21 cellular contexts compared by ENCODE assay signal in genomic region chr19:2113436-2114211, GRCh38. TPM values are rescaled to one million over a fixed set of nuclear protein-coding genes. Genes with fewer than 3 reads are reported as not detected.
DNase-seq lines count a peak whose midpoint lies in the region; ATAC-seq and TF ChIP-seq lines count a peak whose summit lies in the region.
"Had no signal": no experiment of that assay in that cellular context is flagged by ENCODE, and none has a peak within 500 bp of the region (broad histone marks: within the 10 kb centered on the region; RNA-seq: fewer than 3 reads in every experiment).

No MANE protein-coding gene starts in this region.

- no peaks in the 10 kb centered on the region for H3K4me1 ChIP-seq in neuronal stem cell (ENCODE audit: control insufficient read depth in 2 of 2, insufficient read depth in 1 of 2, low read depth in 1 of 2, low read length in 2 of 2)
- H3K4me1 ChIP-seq: tibial artery had no signal

- no peak overlapping the region for H3K4me2 ChIP-seq in neuronal stem cell (ENCODE audit: insufficient read depth, low read length, poor library complexity, severe bottlenecking)
- H3K4me2 ChIP-seq: smooth muscle cell had no signal

- H3K36me3 ChIP-seq in neuronal stem cell (replicated peaks in 1 of 2; ENCODE audit: control insufficient read depth in 2 of 2, insufficient read depth in 2 of 2, low read length in 2 of 2) = peaks cover 89 to 99% of the 10 kb centered on the region in 2 donors

- H4K91ac ChIP-seq in neuronal stem cell (ENCODE audit: low read depth, low read length, poor library complexity) = no peak overlapping the region

- no peaks in the 10 kb centered on the region for H3K27me3 ChIP-seq in neuronal stem cell (ENCODE audit: control insufficient read depth in 3 of 3, insufficient read depth in 3 of 3, low read depth in 1 of 3, low read length in 3 of 3)
- H3K27me3 ChIP-seq: heart right ventricle, tibial artery had no signal

- H3K9ac ChIP-seq in neuronal stem cell (ENCODE audit: low read depth, low read length, poor library complexity) = no peak overlapping the region

- no peak overlapping the region for H3K18ac ChIP-seq in neuronal stem cell (ENCODE audit: low read length)

- H3K23ac ChIP-seq in neuronal stem cell (ENCODE audit: low read depth, low read length, poor library complexity) = peak overlapping the region; percentile 11

- H3K14ac ChIP-seq in neuronal stem cell (ENCODE audit: low read length) = no peak overlapping the region

- H2BK15ac ChIP-seq in neuronal stem cell (ENCODE audit: low read length) = no peak overlapping the region

- ATAC-seq in GM18867 (IDR thresholded peaks at IDR 0.05; ENCODE audit: unreplicated experiment) (no peak), HG03175 (IDR thresholded peaks at IDR 0.05; ENCODE audit: unreplicated experiment) (no peak)
- ATAC-seq: activated naive CD8-positive, alpha-beta T cell treated with anti-CD3 and anti-CD28 coated beads, Interleukin-2, amount 50 U/mL, for 24 hours had no signal

- POLR2A ChIA-PET in RWPE1 (lab: Yijun Ruan, JAX; ENCODE audit: low non-redundant PET) = no interaction called here

- DNase-seq in ELR (ENCODE audit: low read depth) (peak; percentile 40), RWPE1 (ENCODE audit: low spot score) (peak; percentile 41), dermis blood vessel endothelial cell (peak; percentile 65), neuronal stem cell (ENCODE audit: low spot score) (no peak), NCI-H2081 (lab: John Stamatoyannopoulos, UW) (no peak)
- DNase-seq: activated CD4-positive, alpha-beta T cell treated with anti-CD3 and anti-CD28 coated beads, Interleukin-2, amount 10 ng/mL, durations not matched to agents 7 days and 5 days; activated naive CD8-positive, alpha-beta T cell treated with anti-CD3 and anti-CD28 coated beads, Interleukin-2, amount 50 U/mL, for 24 hours; CD8-positive, alpha-beta T cell; GDM1; kidney; midbrain; NCI-H1436 treated with DMSO at 0.1 percent for 48 hours; NCI-H446; nucleus accumbens; Right ventricle myocardium superior; T-helper 9 cell had no signal

- CTCF ChIA-PET in RWPE1 (lab: Yijun Ruan, JAX) = no interaction called here

- no peak overlapping the region for H4K8ac ChIP-seq in neuronal stem cell (ENCODE audit: low read depth, low read length)

- H3K79me1 ChIP-seq in neuronal stem cell (ENCODE audit: low read depth, low read length) = peaks cover 13% of the 10 kb centered on the region

- no peak for TF ChIP-seq CTCF in RWPE1 (conservative IDR thresholded peaks at IDR 0.05; ENCODE audit: low read depth)

- H3K9me3 ChIP-seq in neuronal stem cell (replicated peaks in 1 of 2; ENCODE audit: control insufficient read depth in 2 of 2, insufficient read depth in 1 of 2, low read depth in 1 of 2, low read length in 2 of 2) = no peaks in the 10 kb centered on the region
- H3K9me3 ChIP-seq: heart right ventricle, tibial artery had no signal

- H3K27ac ChIP-seq in RWPE1 (peak overlapping the region; percentile 66), neuronal stem cell (replicated peaks; ENCODE audit: low read length) (no peak overlapping the region)
- H3K27ac ChIP-seq: heart right ventricle, tibial artery had no signal

- H3K4ac ChIP-seq in neuronal stem cell (ENCODE audit: low read length) = no peak overlapping the region

- no peak overlapping the region for H2BK120ac ChIP-seq in neuronal stem cell (ENCODE audit: low read depth, low read length)

- WGBS in neuronal stem cell (ENCODE audit: extremely low coverage in 2 of 2, insufficient read length in 2 of 2, insufficient replicate concordance in 1 of 2), 2 donors = no CpG with 5 or more reads among the region's 24 CpGs

- H2AK5ac ChIP-seq in neuronal stem cell (ENCODE audit: low read depth, low read length) = no peak overlapping the region

- no peak overlapping the region for H2BK5ac ChIP-seq in neuronal stem cell (ENCODE audit: low read length)

- no peak overlapping the region for H2BK12ac ChIP-seq in neuronal stem cell (ENCODE audit: low read length)

- no peak overlapping the region for H3K4me3 ChIP-seq in neuronal stem cell (ENCODE audit: low read length in 2 of 2)
- H3K4me3 ChIP-seq: heart right ventricle, smooth muscle cell, tibial artery had no signal

- H2AFZ ChIP-seq in neuronal stem cell (ENCODE audit: low read length) = no peak overlapping the region

RNA-seq across cellular contexts. Expression of gene IZUMO4, which starts 16.9 kb away (rescaled TPM):
- 0.65 and 1.5 TPM in 2 replicates for total RNA-seq in dermis blood vessel endothelial cell
- 2.5 TPM for polyA plus RNA-seq in neuronal stem cell (2013, experiment 1 of 2)
- polyA plus RNA-seq in neuronal stem cell (2013, experiment 2 of 2) = 2.3 TPM

RNA-seq across cellular contexts. Expression of gene MOB3A, which starts 17.5 kb away (rescaled TPM):
- total RNA-seq in dermis blood vessel endothelial cell = 26.4 and 54.0 TPM in 2 replicates
- 15.6 TPM for polyA plus RNA-seq in neuronal stem cell (2013, experiment 1 of 2)
- polyA plus RNA-seq in neuronal stem cell (2013, experiment 2 of 2) = 16.1 TPM

RNA-seq across cellular contexts. Expression of gene AP3D1, which starts 37.7 kb away (rescaled TPM):
- total RNA-seq in dermis blood vessel endothelial cell = 75.7 and 137 TPM in 2 replicates
- polyA plus RNA-seq in neuronal stem cell (2013, experiment 1 of 2) = 60.6 TPM
- 60.3 TPM for polyA plus RNA-seq in neuronal stem cell (2013, experiment 2 of 2)

RNA-seq across cellular contexts. Expression of gene DOT1L, which starts 50.1 kb away (rescaled TPM):
- total RNA-seq in dermis blood vessel endothelial cell = 5.4 and 8.8 TPM in 2 replicates
- 38.2 TPM for polyA plus RNA-seq in neuronal stem cell (2013, experiment 1 of 2)
- 38.1 TPM for polyA plus RNA-seq in neuronal stem cell (2013, experiment 2 of 2)

Comparison
In these comparisons a context has a peak if more than half of its experiments do, and no peak if none do; other contexts are left out.
1. DNase-seq: peak in ELR (single experiment), RWPE1 (single experiment) and dermis blood vessel endothelial cell (single experiment); none in neuronal stem cell (single experiment) and NCI-H2081 (0 of 2).